9 cellular contexts compared by ENCODE assay signal in genomic region chr3:109050591-109051167, GRCh38.
DNase-seq lines count a peak whose midpoint lies in the region; ATAC-seq, FAIRE-seq and TF ChIP-seq lines count a peak whose summit lies in the region.
"Had no signal": no experiment of that assay in that cellular context is flagged by ENCODE, and none has a peak within 500 bp of the region (broad histone marks: within the 10 kb centered on the region; RNA-seq: fewer than 3 reads in every experiment).

No MANE protein-coding gene starts in this region.

- dilution Hi-C loops in endothelial cell of umbilical vein (cut with MboI; ENCODE audit: extremely low pct_ligation_motif_present, low sequenced_read_pairs) = no loop called here

- no peaks in the 10 kb centered on the region for H3K9me1 ChIP-seq in endothelial cell of umbilical vein (replicated peaks; ENCODE audit: control insufficient read depth, extremely low read depth, insufficient read depth, low read length)

- intact Hi-C loops in CD4-positive, alpha-beta T cell (cut with DNase I, micrococcal nuclease) = no loop called here
- intact Hi-C loops in endothelial cell of umbilical vein (cut with micrococcal nuclease) = no loop called here

- no peak overlapping the region for H3K27ac Mint-ChIP-seq in CD4-positive, alpha-beta T cell
- no peak overlapping the region for H3K27ac Mint-ChIP-seq in stimulated activated naive B cell treated with anti-CD40 and anti-IgM and Interleukin-4, amounts not matched to agents 10 μg/mL and 1 μg/mL and 100 μg/mL, for 72 hours

- H3K9me3 Mint-ChIP-seq in CD4-positive, alpha-beta T cell = no peaks in the 10 kb centered on the region
- H3K9me3 Mint-ChIP-seq in stimulated activated naive B cell treated with anti-CD40 and anti-IgM and Interleukin-4, amounts not matched to agents 10 μg/mL and 1 μg/mL and 100 μg/mL, for 72 hours = no peaks in the 10 kb centered on the region

- H3K9ac ChIP-seq in OCI-LY3 (ENCODE audit: low read length) = no peak overlapping the region
- no peak overlapping the region for H3K9ac ChIP-seq in endothelial cell of umbilical vein (replicated peaks; ENCODE audit: extremely low read depth, insufficient read depth, low read length)
- H3K9ac ChIP-seq: parathyroid adenoma had no signal

- TF ChIP-seq POLR2A in endothelial cell of umbilical vein (IDR thresholded peaks at IDR 0.05; ENCODE audit: low read depth, low read length) = no peak

- no peaks in the 10 kb centered on the region for H4K20me1 ChIP-seq in OCI-LY3 (ENCODE audit: insufficient read depth, low read length)
- no peaks in the 10 kb centered on the region for H4K20me1 ChIP-seq in endothelial cell of umbilical vein (replicated peaks; ENCODE audit: control insufficient read depth, extremely low read depth, insufficient read depth, low read length)

- POLR2A ChIA-PET in CD4-positive, alpha-beta T cell (lab: Charles Lee) = no interaction called here
- POLR2A ChIA-PET in endothelial cell of umbilical vein (lab: Charles Lee) = no interaction called here

- peak; percentile 58 for TF ChIP-seq CTCF in CD4-positive, alpha-beta T cell (IDR thresholded peaks at IDR 0.05)
- TF ChIP-seq CTCF in OCI-LY3 (IDR thresholded peaks at IDR 0.05; ENCODE audit: low read depth, low read length) (peak; percentile 77), endothelial cell of umbilical vein (IDR thresholded peaks at IDR 0.05; ENCODE audit: extremely low read depth in 1 of 2, insufficient read depth in 1 of 2, low read depth in 1 of 2, low read length in 2 of 2) (peak; percentile 38 to 50)

- H3K36me3 Mint-ChIP-seq in CD4-positive, alpha-beta T cell (ENCODE audit: low read depth) = no peaks in the 10 kb centered on the region
- H3K36me3 Mint-ChIP-seq in stimulated activated naive B cell treated with anti-CD40 and anti-IgM and Interleukin-4, amounts not matched to agents 10 μg/mL and 1 μg/mL and 100 μg/mL, for 72 hours = no peaks in the 10 kb centered on the region

- no peaks in the 10 kb centered on the region for H3K9me3 ChIP-seq in CD4-positive, alpha-beta T cell (ENCODE audit: control insufficient read depth, low read length)
- no peaks in the 10 kb centered on the region for H3K9me3 ChIP-seq in OCI-LY3 (ENCODE audit: insufficient read depth, low read length)
- no peaks in the 10 kb centered on the region for H3K9me3 ChIP-seq in endothelial cell of umbilical vein (replicated peaks; ENCODE audit: control insufficient read depth, insufficient read depth, low read length)

- H3K36me3 ChIP-seq in OCI-LY3 (replicated peaks; ENCODE audit: low read depth, low read length) (no peaks in the 10 kb centered on the region), endothelial cell of umbilical vein (ENCODE audit: control insufficient read depth in 2 of 2, extremely low read depth in 1 of 2, insufficient read depth in 2 of 2, low read length in 2 of 2) (no peaks in the 10 kb centered on the region)

- H3K79me2 ChIP-seq in OCI-LY3 (ENCODE audit: low read length) = no peaks in the 10 kb centered on the region
- no peaks in the 10 kb centered on the region for H3K79me2 ChIP-seq in endothelial cell of umbilical vein (ENCODE audit: control insufficient read depth, insufficient read depth, low read length)
- H3K79me2 ChIP-seq: parathyroid adenoma had no signal

- no peaks in the 10 kb centered on the region for H3K4me1 Mint-ChIP-seq in CD4-positive, alpha-beta T cell (ENCODE audit: low read depth)
- peaks cover 0 to 1% of the 10 kb centered on the region in 2 donors for H3K4me1 Mint-ChIP-seq in stimulated activated naive B cell treated with anti-CD40 and anti-IgM and Interleukin-4, amounts not matched to agents 10 μg/mL and 1 μg/mL and 100 μg/mL, for 72 hours

- H3K4me3 Mint-ChIP-seq in CD4-positive, alpha-beta T cell = no peak overlapping the region
- no peak overlapping the region for H3K4me3 Mint-ChIP-seq in stimulated activated naive B cell treated with anti-CD40 and anti-IgM and Interleukin-4, amounts not matched to agents 10 μg/mL and 1 μg/mL and 100 μg/mL, for 72 hours

- H3K4me1 ChIP-seq in OCI-LY3 (ENCODE audit: low read length) (peaks cover 5% of the 10 kb centered on the region), endothelial cell of umbilical vein (ENCODE audit: control insufficient read depth, extremely low read depth, insufficient read depth, low read length) (no peaks in the 10 kb centered on the region)
- H3K4me1 ChIP-seq: parathyroid adenoma had no signal

- no peak overlapping the region for H3K4me2 ChIP-seq in OCI-LY3 (ENCODE audit: low read length)
- no peak overlapping the region for H3K4me2 ChIP-seq in endothelial cell of umbilical vein (ENCODE audit: insufficient read depth, low read length)

- H3K27me3 ChIP-seq in CD4-positive, alpha-beta T cell (ENCODE audit: control insufficient read depth, insufficient read depth, low read length) = no peaks in the 10 kb centered on the region
- H3K27me3 ChIP-seq in OCI-LY3 (ENCODE audit: low read depth, low read length) (no peaks in the 10 kb centered on the region), endothelial cell of umbilical vein (ENCODE audit: control insufficient read depth in 2 of 2, insufficient read depth in 2 of 2, low read length in 2 of 2) (no peaks in the 10 kb centered on the region)

- H3K27ac ChIP-seq in CD4-positive, alpha-beta T cell (ENCODE audit: low read depth, low read length) = no peak overlapping the region
- H3K27ac ChIP-seq in OCI-LY3 (ENCODE audit: low read length) (no peak overlapping the region), endothelial cell of umbilical vein (ENCODE audit: insufficient read depth, low read depth, low read length) (no peak overlapping the region)
- H3K27ac ChIP-seq: parathyroid adenoma had no signal

- H3K4me3 ChIP-seq in OCI-LY3 (ENCODE audit: low read length) (no peak overlapping the region), endothelial cell of umbilical vein (replicated peaks in 1 of 3; ENCODE audit: insufficient read depth in 1 of 3, low read depth in 1 of 3, low read length in 3 of 3) (no peak overlapping the region)

- peak; percentile 68 for FAIRE-seq in GM18507 (lab: Jason Lieb, UNC)
- no peak for FAIRE-seq in endothelial cell of umbilical vein (lab: Jason Lieb, UNC)

- CTCF ChIA-PET in CD4-positive, alpha-beta T cell (lab: Charles Lee) = no interaction called here
- CTCF ChIA-PET in endothelial cell of umbilical vein (lab: Charles Lee) = interaction anchor here (1.2 to 1.5 kb wide), 2 partner anchors 10 to 27 kb away, joined by 4 to 5 read pairs; no protein-coding TSS in a partner anchor

- no peak for DNase-seq in CD4-positive, alpha-beta T cell
- DNase-seq in GM18507 (ENCODE audit: extremely low spot score, insufficient read length, low read depth) = peak; percentile 2
- DNase-seq in endothelial cell of umbilical vein (ENCODE audit: low read depth, low spot score) = peak; percentile 23
- DNase-seq in stimulated activated naive B cell treated with anti-CD40 and anti-IgM and Interleukin-4, amounts not matched to agents 10 μg/mL and 1 μg/mL and 100 μg/mL, for 72 hours = no peak
- no peak for DNase-seq in NCI-H128 (lab: John Stamatoyannopoulos, UW; ENCODE audit: unreplicated experiment)
- DNase-seq in NCI-H345 treated with DMSO at 0.1 percent for 48 hours (lab: John Stamatoyannopoulos, UW; ENCODE audit: unreplicated experiment) = no peak

- no TSS peak for BruUV-seq in endothelial cell of umbilical vein (replicated peaks; lab: Mats Ljungman, UMichigan)

- ATAC-seq in CD4-positive, alpha-beta T cell (ENCODE audit: poor library complexity) = no peak
- peak; percentile 76 for ATAC-seq in HG03159 (IDR thresholded peaks at IDR 0.05; ENCODE audit: unreplicated experiment)
- peak; percentile 38 to 41 for ATAC-seq in stimulated activated naive B cell treated with anti-CD40 and anti-IgM and Interleukin-4, amounts not matched to agents 10 μg/mL and 1 μg/mL and 100 μg/mL, for 72 hours (replicated peaks)

- no peaks in the 10 kb centered on the region for H3K27me3 Mint-ChIP-seq in CD4-positive, alpha-beta T cell
- no peaks in the 10 kb centered on the region for H3K27me3 Mint-ChIP-seq in stimulated activated naive B cell treated with anti-CD40 and anti-IgM and Interleukin-4, amounts not matched to agents 10 μg/mL and 1 μg/mL and 100 μg/mL, for 72 hours

- peak overlapping the region; percentile 69 for H2AFZ ChIP-seq in OCI-LY3 (ENCODE audit: low read depth, low read length)
- no peak overlapping the region for H2AFZ ChIP-seq in endothelial cell of umbilical vein (ENCODE audit: low read depth, low read length)
- H2AFZ ChIP-seq: parathyroid adenoma had no signal

TF ChIP-seq in endothelial cell of umbilical vein, 7 proteins besides CTCF, POLR2A, EP300 and RAD21:
- TF ChIP-seq MYC (IDR thresholded peaks at IDR 0.05; ENCODE audit: low read depth, low read length) (no peak), JUN (IDR thresholded peaks at IDR 0.05; ENCODE audit: borderline replicate concordance, insufficient read depth, insufficient read length, low read depth) (no peak), GATA2 (IDR thresholded peaks at IDR 0.05; ENCODE audit: insufficient read depth, insufficient read length, low read depth, low read length) (no peak), EZH2 (IDR thresholded peaks at IDR 0.05; ENCODE audit: borderline replicate concordance, low read depth, low read length, severe bottlenecking) (no peak), FOS (IDR thresholded peaks at IDR 0.05; ENCODE audit: borderline replicate concordance, insufficient read depth, low read length) (no peak), MAX (IDR thresholded peaks at IDR 0.05; ENCODE audit: insufficient read depth, insufficient read length) (no peak), POLR2AphosphoS5 (IDR thresholded peaks at IDR 0.05; ENCODE audit: insufficient read depth, low read depth, low read length) (no peak)

Comparison
In these comparisons a context has a peak if more than half of its experiments do, and no peak if none do; other contexts are left out.
1. DNase-seq: peak in GM18507 (single experiment) and endothelial cell of umbilical vein (single experiment); none in CD4-positive, alpha-beta T cell (0 of 10), stimulated activated naive B cell treated with anti-CD40 and anti-IgM and Interleukin-4, amounts not matched to agents 10 μg/mL and 1 μg/mL and 100 μg/mL, for 72 hours (single experiment), NCI-H128 (single experiment) and NCI-H345 treated with DMSO at 0.1 percent for 48 hours (single experiment).
2. Peak in every context shown above with its lines, with median percentiles within 50 percentile points of each other: CTCF ChIP-seq.